ENCODE assay signal across 12 cellular contexts in genomic region chr20:51396365-51396909, GRCh38.
"Had no signal": no experiment of that assay in that cellular context is flagged by ENCODE, and none has a peak within 500 bp of the region (broad histone marks: within the 10 kb centered on the region; RNA-seq: fewer than 3 reads in every experiment).

No MANE protein-coding gene starts in this region.

- H3K4me3 Mint-ChIP-seq: mesothelial cell of epicardium had no signal

- H3K27ac ChIP-seq: brain microvascular endothelial cell, dorsolateral prefrontal cortex, esophagus muscularis mucosa, left lung had no signal

- H3K9me3 ChIP-seq: esophagus muscularis mucosa, left lung had no signal

- H3K4me3 ChIP-seq: dorsolateral prefrontal cortex, esophagus muscularis mucosa, left lung had no signal

- H3K27me3 ChIP-seq: brain microvascular endothelial cell, esophagus muscularis mucosa, left lung had no signal

- H3K9me3 Mint-ChIP-seq: mesothelial cell of epicardium had no signal

- H3K27ac Mint-ChIP-seq: mesothelial cell of epicardium had no signal

- ATAC-seq: left lung had no signal

- H3K36me3 ChIP-seq: left lung had no signal

- DNase-seq: activated naive CD4-positive, alpha-beta T cell treated with anti-CD3 and anti-CD28 coated beads, Interleukin-2, amount 50 U/mL, for 16 hours; activated T-cell treated with anti-CD3 and anti-CD28 coated beads for 4 hours; amniotic stem cell; brain microvascular endothelial cell; dorsolateral prefrontal cortex; left lung; stimulated activated CD4-positive, alpha-beta T cell treated with anti-CD3 and anti-CD28 coated beads, Interleukin-2, amount 100 ng/mL, for 24 hours; stimulated activated naive CD4-positive, alpha-beta T cell; substantia nigra; T-helper 9 cell had no signal
